ENCODE assay signal across 1 cellular context in the genomic region with DNA sequence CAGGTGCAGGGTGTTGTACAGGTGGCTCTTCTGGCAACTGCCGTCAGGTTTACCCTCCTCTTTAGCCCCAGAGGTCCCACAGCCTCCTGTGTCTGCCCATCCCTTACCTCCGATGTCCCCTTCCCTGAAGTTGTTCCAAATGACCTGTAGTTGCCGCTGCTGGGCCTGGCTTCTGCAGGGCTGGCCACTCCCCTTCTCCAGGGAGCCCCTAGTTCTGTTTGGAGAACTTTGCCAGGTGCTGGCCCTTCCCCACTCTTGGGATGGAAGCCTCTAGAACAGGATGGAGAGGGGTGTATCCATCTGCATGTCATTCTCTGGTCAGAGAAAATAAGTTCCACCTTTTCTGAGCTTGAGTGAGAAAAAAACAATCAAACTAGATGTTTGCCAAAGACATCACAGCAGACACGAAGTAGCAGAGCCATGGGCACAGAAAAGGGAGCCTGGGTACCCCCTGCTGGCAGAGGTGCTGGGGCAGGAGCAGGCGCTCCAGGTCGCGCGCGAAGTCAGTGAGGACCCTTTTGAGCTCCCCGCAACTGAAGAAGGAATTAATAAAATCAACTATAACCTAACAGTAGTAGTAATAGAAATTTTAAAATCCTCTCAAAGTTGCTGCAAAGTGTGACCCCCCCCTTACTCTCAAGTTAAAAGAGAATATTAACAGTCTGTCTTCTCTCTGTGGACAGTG.
TF ChIP-seq lines count a peak whose summit lies in the region.

No MANE protein-coding gene starts in this region.

TF ChIP-seq in liver, 16 proteins besides CTCF, POLR2A, EP300 and RAD21 (continued from another document):
- TF ChIP-seq, protein P1, sequence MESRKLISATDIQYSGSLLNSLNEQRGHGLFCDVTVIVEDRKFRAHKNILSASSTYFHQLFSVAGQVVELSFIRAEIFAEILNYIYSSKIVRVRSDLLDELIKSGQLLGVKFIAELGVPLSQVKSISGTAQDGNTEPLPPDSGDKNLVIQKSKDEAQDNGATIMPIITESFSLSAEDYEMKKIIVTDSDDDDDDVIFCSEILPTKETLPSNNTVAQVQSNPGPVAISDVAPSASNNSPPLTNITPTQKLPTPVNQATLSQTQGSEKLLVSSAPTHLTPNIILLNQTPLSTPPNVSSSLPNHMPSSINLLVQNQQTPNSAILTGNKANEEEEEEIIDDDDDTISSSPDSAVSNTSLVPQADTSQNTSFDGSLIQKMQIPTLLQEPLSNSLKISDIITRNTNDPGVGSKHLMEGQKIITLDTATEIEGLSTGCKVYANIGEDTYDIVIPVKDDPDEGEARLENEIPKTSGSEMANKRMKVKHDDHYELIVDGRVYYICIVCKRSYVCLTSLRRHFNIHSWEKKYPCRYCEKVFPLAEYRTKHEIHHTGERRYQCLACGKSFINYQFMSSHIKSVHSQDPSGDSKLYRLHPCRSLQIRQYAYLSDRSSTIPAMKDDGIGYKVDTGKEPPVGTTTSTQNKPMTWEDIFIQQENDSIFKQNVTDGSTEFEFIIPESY (IDR thresholded peaks at IDR 0.05) = no peak
- no peak for TF ChIP-seq RXRA (IDR thresholded peaks at IDR 0.05)
- TF ChIP-seq ATF3 (IDR thresholded peaks at IDR 0.05) = no peak
- TF ChIP-seq FOXA2 (IDR thresholded peaks at IDR 0.05) = no peak
- no peak for TF ChIP-seq GABPA (IDR thresholded peaks at IDR 0.05 in 1 of 2, conservative IDR thresholded peaks at IDR 0.05 in 1 of 2)
- TF ChIP-seq NR2F2 (IDR thresholded peaks at IDR 0.05) = no peak
- TF ChIP-seq TAF1 (conservative IDR thresholded peaks at IDR 0.05) = no peak
- TF ChIP-seq, protein P2, sequence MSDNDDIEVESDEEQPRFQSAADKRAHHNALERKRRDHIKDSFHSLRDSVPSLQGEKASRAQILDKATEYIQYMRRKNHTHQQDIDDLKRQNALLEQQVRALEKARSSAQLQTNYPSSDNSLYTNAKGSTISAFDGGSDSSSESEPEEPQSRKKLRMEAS (IDR thresholded peaks at IDR 0.05) = no peak
- no peak for TF ChIP-seq SP1 (IDR thresholded peaks at IDR 0.05)
- no peak for TF ChIP-seq YY1 (IDR thresholded peaks at IDR 0.05)
- no peak for TF ChIP-seq EGR1 (IDR thresholded peaks at IDR 0.05; ENCODE audit: low read depth in 2 of 2)
